ENCODE assay signal across 9 cellular contexts in the genomic region with DNA sequence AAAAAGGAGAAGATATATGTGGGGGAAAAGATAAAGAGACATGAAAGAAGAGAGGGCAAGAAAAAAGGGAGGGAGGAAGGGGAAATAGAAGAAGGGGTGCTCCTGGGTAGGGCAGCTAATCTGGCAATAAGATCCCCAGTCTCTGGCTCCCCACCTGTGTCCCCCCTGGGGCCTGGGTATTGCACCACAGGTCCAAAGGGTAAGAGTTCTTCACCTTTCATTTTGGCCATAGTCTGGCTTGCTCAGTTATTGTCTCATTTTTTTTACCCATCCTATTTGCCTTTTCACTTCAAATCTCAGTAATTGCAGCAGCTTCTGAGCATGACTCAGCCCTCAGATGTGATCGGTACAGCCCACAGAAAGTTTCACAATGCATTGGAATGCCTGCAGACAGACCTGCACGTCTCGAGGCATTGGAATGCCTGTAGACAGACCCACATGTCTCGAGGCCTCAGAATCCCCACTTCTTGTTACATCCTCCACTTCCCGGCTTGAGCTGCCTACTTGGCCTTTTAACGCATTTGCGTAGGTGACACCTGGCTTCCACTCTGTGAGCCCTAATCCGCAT.
DNase-seq lines count a peak whose midpoint lies in the region; ATAC-seq and TF ChIP-seq lines count a peak whose summit lies in the region.
"Had no signal": no experiment of that assay in that cellular context is flagged by ENCODE, and none has a peak within 500 bp of the region (broad histone marks: within the 10 kb centered on the region; RNA-seq: fewer than 3 reads in every experiment).

No MANE protein-coding gene starts in this region.

- no peak for TF ChIP-seq CTCF in fibroblast of villous mesenchyme (IDR thresholded peaks at IDR 0.05; ENCODE audit: insufficient read depth, low read depth, low read length)

- ATAC-seq in activated CD4-positive, CD25-positive, alpha-beta regulatory T cell treated with anti-CD3 and anti-CD28 coated beads, Interleukin-2, amount 50 U/mL, for 24 hours = peak; percentile 60 to 71
- ATAC-seq in HG03139 (IDR thresholded peaks at IDR 0.05; ENCODE audit: unreplicated experiment) = no peak
- ATAC-seq in HG03432 (IDR thresholded peaks at IDR 0.05; ENCODE audit: unreplicated experiment) = no peak
- ATAC-seq in GM18870 (IDR thresholded peaks at IDR 0.05; ENCODE audit: unreplicated experiment) = no peak

- no peak overlapping the region for H3K27ac ChIP-seq in SJCRH30
- H3K27ac ChIP-seq: BLaER1 had no signal

- H3K4me1 ChIP-seq in SJCRH30 = 0 out of 2 replicates have a peak, but pooled peaks cover 4% of the 10 kb centered on the region
- H3K4me1 ChIP-seq: BLaER1 had no signal

- H3K4me3 ChIP-seq in SJCRH30 = no peak overlapping the region
- no peak overlapping the region for H3K4me3 ChIP-seq in fibroblast of villous mesenchyme (ENCODE audit: low read depth, low read length)
- H3K4me3 ChIP-seq: BLaER1 had no signal

- no peaks in the 10 kb centered on the region for H3K9me3 ChIP-seq in SJCRH30 (replicated peaks)
- H3K9me3 ChIP-seq: BLaER1 had no signal

- H3K36me3 ChIP-seq in SJCRH30 = no peaks in the 10 kb centered on the region
- H3K36me3 ChIP-seq: BLaER1 had no signal

- H3K27me3 ChIP-seq in SJCRH30 = no peaks in the 10 kb centered on the region
- H3K27me3 ChIP-seq: BLaER1 had no signal

- no peak for DNase-seq in activated CD4-positive, CD25-positive, alpha-beta regulatory T cell treated with anti-CD3 and anti-CD28 coated beads, Interleukin-2, amount 50 U/mL, for 72 hours
- DNase-seq in SJCRH30 (peak; percentile 9 to 19), fibroblast of villous mesenchyme (ENCODE audit: low read depth) (peak; percentile 95)
- peak; percentile 20 to 25 for DNase-seq in stimulated activated CD8-positive, alpha-beta memory T cell treated with anti-CD3 and anti-CD28 coated beads, Interleukin-15, amount 100 ng/mL, for 48 hours (ENCODE audit: low read depth in 2 of 2)

Comparison
In these comparisons a context has a peak if more than half of its experiments do, and no peak if none do; other contexts are left out.
1. ATAC-seq: peak in activated CD4-positive, CD25-positive, alpha-beta regulatory T cell treated with anti-CD3 and anti-CD28 coated beads, Interleukin-2, amount 50 U/mL, for 24 hours (2 of 2); none in HG03139 (single experiment), HG03432 (single experiment) and GM18870 (single experiment).